ENCODE assay signal across 1 cellular context in the genomic region with DNA sequence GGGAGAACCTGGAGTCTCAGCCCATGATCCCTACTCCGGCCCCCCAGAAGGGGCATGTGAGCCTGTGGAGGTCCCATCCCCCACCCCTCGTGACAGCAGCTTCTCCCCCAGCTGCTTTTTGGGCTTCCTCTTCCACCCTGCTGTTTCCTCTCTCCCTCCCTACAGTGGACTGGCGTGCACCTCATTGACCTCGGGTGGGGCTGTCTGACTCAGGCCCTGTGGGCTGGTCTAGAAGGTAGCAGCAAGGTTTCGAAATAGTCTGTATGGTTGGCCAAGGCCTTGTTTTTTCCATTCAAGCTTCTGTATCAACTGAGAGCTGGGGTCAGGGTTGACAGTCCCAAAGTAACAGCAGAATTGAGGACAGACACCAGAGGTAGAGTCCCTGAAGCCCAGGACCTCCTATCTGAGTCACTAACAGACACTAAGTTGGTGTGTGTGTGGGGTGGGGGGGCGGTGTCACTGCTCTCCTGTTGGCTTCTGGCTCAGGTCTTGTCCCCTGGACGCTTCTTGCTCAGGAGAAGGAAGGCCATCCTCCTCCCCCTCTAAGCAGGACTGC.
TF ChIP-seq lines count a peak whose summit lies in the region.

No MANE protein-coding gene starts in this region.

TF ChIP-seq in WTC11, 78 proteins besides CTCF, POLR2A, EP300 and RAD21 (continued from another document):
- TF ChIP-seq, protein P1, sequence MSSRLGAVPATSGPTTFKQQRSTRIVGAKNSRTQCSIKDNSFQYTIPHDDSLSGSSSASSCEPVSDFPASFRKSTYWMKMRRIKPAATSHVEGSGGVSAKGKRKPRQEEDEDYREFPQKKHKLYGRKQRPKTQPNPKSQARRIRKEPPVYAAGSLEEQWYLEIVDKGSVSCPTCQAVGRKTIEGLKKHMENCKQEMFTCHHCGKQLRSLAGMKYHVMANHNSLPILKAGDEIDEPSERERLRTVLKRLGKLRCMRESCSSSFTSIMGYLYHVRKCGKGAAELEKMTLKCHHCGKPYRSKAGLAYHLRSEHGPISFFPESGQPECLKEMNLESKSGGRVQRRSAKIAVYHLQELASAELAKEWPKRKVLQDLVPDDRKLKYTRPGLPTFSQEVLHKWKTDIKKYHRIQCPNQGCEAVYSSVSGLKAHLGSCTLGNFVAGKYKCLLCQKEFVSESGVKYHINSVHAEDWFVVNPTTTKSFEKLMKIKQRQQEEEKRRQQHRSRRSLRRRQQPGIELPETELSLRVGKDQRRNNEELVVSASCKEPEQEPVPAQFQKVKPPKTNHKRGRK (CRISPR knock-in tag; IDR thresholded peaks at IDR 0.05; ENCODE audit: borderline replicate concordance): no peak
- TF ChIP-seq FOXK1 (CRISPR knock-in tag; IDR thresholded peaks at IDR 0.05) (no peak), ZNF121 (CRISPR knock-in tag; IDR thresholded peaks at IDR 0.05) (no peak), ZNF396 (CRISPR knock-in tag; IDR thresholded peaks at IDR 0.05; ENCODE audit: borderline replicate concordance) (no peak), TEAD1 (CRISPR knock-in tag; IDR thresholded peaks at IDR 0.05) (no peak)
- TF ChIP-seq, protein P2, sequence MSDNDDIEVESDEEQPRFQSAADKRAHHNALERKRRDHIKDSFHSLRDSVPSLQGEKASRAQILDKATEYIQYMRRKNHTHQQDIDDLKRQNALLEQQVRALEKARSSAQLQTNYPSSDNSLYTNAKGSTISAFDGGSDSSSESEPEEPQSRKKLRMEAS (CRISPR knock-in tag; IDR thresholded peaks at IDR 0.05): no peak
- TF ChIP-seq, protein P3, sequence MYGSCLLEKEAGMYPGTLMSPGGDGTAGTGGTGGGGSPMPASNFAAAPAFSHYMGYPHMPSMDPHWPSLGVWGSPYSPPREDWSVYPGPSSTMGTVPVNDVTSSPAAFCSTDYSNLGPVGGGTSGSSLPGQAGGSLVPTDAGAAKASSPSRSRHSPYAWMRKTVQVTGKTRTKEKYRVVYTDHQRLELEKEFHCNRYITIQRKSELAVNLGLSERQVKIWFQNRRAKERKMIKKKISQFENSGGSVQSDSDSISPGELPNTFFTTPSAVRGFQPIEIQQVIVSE (CRISPR knock-in tag; IDR thresholded peaks at IDR 0.05; ENCODE audit: borderline replicate concordance): no peak
- TF ChIP-seq, protein P4, sequence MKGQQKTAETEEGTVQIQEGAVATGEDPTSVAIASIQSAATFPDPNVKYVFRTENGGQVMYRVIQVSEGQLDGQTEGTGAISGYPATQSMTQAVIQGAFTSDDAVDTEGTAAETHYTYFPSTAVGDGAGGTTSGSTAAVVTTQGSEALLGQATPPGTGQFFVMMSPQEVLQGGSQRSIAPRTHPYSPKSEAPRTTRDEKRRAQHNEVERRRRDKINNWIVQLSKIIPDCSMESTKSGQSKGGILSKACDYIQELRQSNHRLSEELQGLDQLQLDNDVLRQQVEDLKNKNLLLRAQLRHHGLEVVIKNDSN (CRISPR knock-in tag; IDR thresholded peaks at IDR 0.05): no peak
- TF ChIP-seq, protein P5, sequence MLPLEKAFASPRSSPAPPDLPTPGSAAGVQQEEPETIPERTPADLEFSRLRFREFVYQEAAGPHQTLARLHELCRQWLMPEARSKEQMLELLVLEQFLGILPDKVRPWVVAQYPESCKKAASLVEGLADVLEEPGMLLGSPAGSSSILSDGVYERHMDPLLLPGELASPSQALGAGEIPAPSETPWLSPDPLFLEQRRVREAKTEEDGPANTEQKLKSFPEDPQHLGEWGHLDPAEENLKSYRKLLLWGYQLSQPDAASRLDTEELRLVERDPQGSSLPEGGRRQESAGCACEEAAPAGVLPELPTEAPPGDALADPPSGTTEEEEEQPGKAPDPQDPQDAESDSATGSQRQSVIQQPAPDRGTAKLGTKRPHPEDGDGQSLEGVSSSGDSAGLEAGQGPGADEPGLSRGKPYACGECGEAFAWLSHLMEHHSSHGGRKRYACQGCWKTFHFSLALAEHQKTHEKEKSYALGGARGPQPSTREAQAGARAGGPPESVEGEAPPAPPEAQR (CRISPR knock-in tag; IDR thresholded peaks at IDR 0.05): no peak
TF ChIP-seq in WTC11: peak in this region for 0.
